8 cellular contexts compared by ENCODE assay signal in genomic region chr16:1782408-1783247, GRCh38. TPM values are rescaled to one million over a fixed set of nuclear protein-coding genes. Genes with fewer than 3 reads are reported as not detected.
DNase-seq lines count a peak whose midpoint lies in the region; ATAC-seq, FAIRE-seq and TF ChIP-seq lines count a peak whose summit lies in the region.

TSS of gene NUBP2 (plus strand) at chr16:1782960. CDS start at chr16:1783021, 61 bp downstream.
TSS of gene SPSB3 (minus strand) at chr16:1782571. CDS start at chr16:1781483, 1,088 bp downstream.

- peak within 1 kb of the TSS; percentile 37 for H2AFZ ChIP-seq in astrocyte (ENCODE audit: low read depth, low read length)

- FAIRE-seq in astrocyte (lab: Jason Lieb, UNC) = peak; percentile 95

- peak within 1 kb of the TSS; percentile 56 for H3K27ac ChIP-seq in astrocyte (ENCODE audit: low read depth, low read length)
- peak within 1 kb of the TSS; percentile 72 for H3K27ac ChIP-seq in right cardiac atrium (ENCODE audit: low read length)
- peak within 1 kb of the TSS; percentile 80 to 87 for H3K27ac ChIP-seq in uterus

- intact Hi-C loops in right cardiac atrium (cut with DNase I) (no loop called here), uterus (cut with DNase I; ENCODE audit: low total_unique reads) (no loop called here)

- H3K9me3 ChIP-seq in astrocyte (ENCODE audit: insufficient read depth, low read depth, low read length) (no peaks in the 10 kb centered on the region), right cardiac atrium (ENCODE audit: control insufficient read depth, low read length) (no peaks in the 10 kb centered on the region), uterus (no peaks in the 10 kb centered on the region)

- no peaks in the 10 kb centered on the region for H3K27me3 Mint-ChIP-seq in astrocyte (ENCODE audit: low read depth, unreplicated experiment)

- H3K4me1 Mint-ChIP-seq in astrocyte (ENCODE audit: low read depth, unreplicated experiment) = peaks cover 9% of the 10 kb centered on the region

- H3K4me1 ChIP-seq in astrocyte (ENCODE audit: insufficient read depth, low read length) = peaks cover 12% of the 10 kb centered on the region
- peaks cover 3% of the 10 kb centered on the region for H3K4me1 ChIP-seq in right cardiac atrium (ENCODE audit: control insufficient read depth, insufficient read depth, low read length)
- peaks cover 0 to 7% of the 10 kb centered on the region in 2 donors for H3K4me1 ChIP-seq in uterus

- H3K4me3 Mint-ChIP-seq in astrocyte (ENCODE audit: unreplicated experiment) = peak within 1 kb of the TSS; percentile 98

- peaks cover 2% of the 10 kb centered on the region for H3K36me3 Mint-ChIP-seq in astrocyte (ENCODE audit: low read depth, unreplicated experiment)

- H3K4me3 ChIP-seq in astrocyte (ENCODE audit: insufficient read depth, low read depth, low read length) (peak within 1 kb of the TSS; percentile 94), right cardiac atrium (ENCODE audit: low read length) (peak within 1 kb of the TSS; percentile 91), uterus (peak within 1 kb of the TSS; percentile 67 to 98)

- H3K9ac ChIP-seq in astrocyte (ENCODE audit: low read length) = peak within 1 kb of the TSS; percentile 88

- TF ChIP-seq POLR2A in GM18505 (IDR thresholded peaks at IDR 0.05; ENCODE audit: borderline replicate concordance, extremely low read depth, insufficient read depth, insufficient read length) = peak; percentile 68
- peak; percentile 62 to 80 for TF ChIP-seq POLR2A in uterus (IDR thresholded peaks at IDR 0.05)

- H4K20me1 ChIP-seq in astrocyte (ENCODE audit: insufficient read depth, low read length) = peaks cover 62% of the 10 kb centered on the region

- under 1% methylated on average over 100 of the region's 100 CpGs for WGBS in right cardiac atrium

- TF ChIP-seq CTCF in astrocyte (IDR thresholded peaks at IDR 0.05; ENCODE audit: insufficient read depth, low read depth, low read length) (no peak), uterus (IDR thresholded peaks at IDR 0.05) (peak in 1 of 4 experiments; percentile 3)

- ATAC-seq in GM18505 (IDR thresholded peaks at IDR 0.05; ENCODE audit: unreplicated experiment) = peak; percentile 73
- peak; percentile 70 for ATAC-seq in HG02973 (IDR thresholded peaks at IDR 0.05; ENCODE audit: unreplicated experiment)
- ATAC-seq in right cardiac atrium = peak; percentile 94 to 95

- H3K79me2 ChIP-seq in astrocyte (ENCODE audit: insufficient read depth, low read length) = peaks cover 66% of the 10 kb centered on the region

- peak; percentile 99 for DNase-seq in NCI-H2029 (lab: John Stamatoyannopoulos, UW)
- DNase-seq in T-helper 22 cell (ENCODE audit: low read depth) = peak; percentile 99
- DNase-seq in astrocyte (ENCODE audit: low read depth) = peak; percentile 100
- DNase-seq in right cardiac atrium = peak; percentile 100
- DNase-seq in pulmonary artery endothelial cell (ENCODE audit: low read depth, low spot score) = peak; percentile 100
- DNase-seq in uterus = peak; percentile 99 to 100

- H3K36me3 ChIP-seq in astrocyte (ENCODE audit: insufficient read depth, low read length) (peaks cover 2% of the 10 kb centered on the region), uterus (no peaks in the 10 kb centered on the region)

- H3K9me3 Mint-ChIP-seq in astrocyte (ENCODE audit: unreplicated experiment) = no peaks in the 10 kb centered on the region

- peak within 1 kb of the TSS; percentile 96 for H3K27ac Mint-ChIP-seq in astrocyte (ENCODE audit: unreplicated experiment)

- H3K4me2 ChIP-seq in astrocyte (ENCODE audit: low read length) = peak within 1 kb of the TSS; percentile 98

- H3K27me3 ChIP-seq in astrocyte (ENCODE audit: insufficient read depth, low read length) (no peaks in the 10 kb centered on the region), right cardiac atrium (ENCODE audit: control insufficient read depth, insufficient read depth) (no peaks in the 10 kb centered on the region), uterus (no peaks in the 10 kb centered on the region)

RNA-seq across cellular contexts. Expression of gene NUBP2, which starts in this region (rescaled TPM):
- total RNA-seq in astrocyte = 41.4 and 45.2 TPM in 2 replicates
- 10 to 100 TPM; 33.1 to 39.1 (median 35.9) TPM for total RNA-seq in right cardiac atrium
- polyA plus RNA-seq in right cardiac atrium = 45.3 TPM
- total RNA-seq in pulmonary artery endothelial cell = 74.5 and 77.8 TPM in 2 replicates
- 10 to 100 TPM; 40.5 to 54.6 (median 47.2) TPM for total RNA-seq in uterus

RNA-seq across cellular contexts. Expression of gene SPSB3, which starts in this region (rescaled TPM):
- 21.8 and 23.3 TPM in 2 replicates for total RNA-seq in astrocyte
- 10 to 100 TPM; 24.5 to 41.3 (median 34.1) TPM for total RNA-seq in right cardiac atrium
- polyA plus RNA-seq in right cardiac atrium = 51.8 TPM
- total RNA-seq in pulmonary artery endothelial cell = 39.4 and 44.8 TPM in 2 replicates
- 10 to 100 TPM; 24.8 to 67.4 (median 55.8) TPM for total RNA-seq in uterus

Comparison
In these comparisons a context has a peak if more than half of its experiments do, and no peak if none do; other contexts are left out.
1. Peak in every context shown above with its lines: DNase-seq, ATAC-seq, H3K4me3 ChIP-seq and H3K27ac ChIP-seq.